21 cellular contexts compared by ENCODE assay signal in the genomic region with DNA sequence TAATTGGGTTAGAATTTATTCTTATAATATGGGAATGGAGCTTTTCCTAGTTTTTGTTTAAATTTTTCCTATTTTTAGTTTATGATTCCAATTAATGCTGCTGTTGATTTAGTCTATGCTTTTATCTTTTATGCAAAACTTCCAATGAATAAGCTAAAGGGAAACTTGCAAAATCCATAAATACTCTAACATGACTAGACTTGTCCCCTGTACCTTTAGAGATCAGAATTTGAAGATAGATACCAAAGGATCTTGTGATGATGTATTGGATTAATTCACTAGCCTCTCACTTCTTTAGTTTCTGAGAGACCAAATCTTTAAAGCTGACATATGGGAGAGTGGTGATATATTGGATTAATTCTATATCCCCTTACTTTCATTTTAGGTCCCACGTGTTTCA.
A peak's percentile ranks its signal among the peaks of the same experiment; 100 is the strongest.
DNase-seq lines count a peak whose midpoint lies in the region; ATAC-seq and TF ChIP-seq lines count a peak whose summit lies in the region.
"Had no signal": no experiment of that assay in that cellular context is flagged by ENCODE, and none has a peak within 500 bp of the region (broad histone marks: within the 10 kb centered on the region; RNA-seq: fewer than 3 reads in every experiment).

No MANE protein-coding gene starts in this region.

- no peaks in the 10 kb centered on the region for H3K9me2 ChIP-seq in GM23248 (ENCODE audit: insufficient read depth)

- in situ Hi-C loops in GM23248 (cut with MboI) (no loop called here), KBM-7 (cut with MboI; ENCODE audit: low pct_unique_long_range_greater_than_20kb, low sequenced_read_pairs) (no loop called here)

- no peak overlapping the region for H3K4me3 ChIP-seq in GM23248
- no peak overlapping the region for H3K4me3 ChIP-seq in epithelial cell of esophagus (ENCODE audit: low read length)
- H3K4me3 ChIP-seq in suprapubic skin: no peak overlapping the region
- H3K4me3 ChIP-seq: A549; BLaER1 treated with 17β-estradiol and CSF1 and Interleukin-3, amounts not matched to agents 10 nM and 100 nM had no signal

- CTCF ChIA-PET in RWPE1 (lab: Yijun Ruan, JAX): no interaction called here

- H3K9ac ChIP-seq in GM23248: no peak overlapping the region
- H3K9ac ChIP-seq: BLaER1 treated with 17β-estradiol and CSF1 and Interleukin-3, amounts not matched to agents 10 nM and 100 nM had no signal

- H3F3A ChIP-seq in GM23248 (ENCODE audit: insufficient read depth): no peaks in the 10 kb centered on the region

- POLR2A ChIA-PET in RWPE1 (lab: Yijun Ruan, JAX; ENCODE audit: low non-redundant PET): no interaction called here

- H3K36me3 ChIP-seq in GM23248 (ENCODE audit: low read depth): no peaks in the 10 kb centered on the region
- no peaks in the 10 kb centered on the region for H3K36me3 ChIP-seq in suprapubic skin
- H3K36me3 ChIP-seq: BE2C; BLaER1 treated with 17β-estradiol and CSF1 and Interleukin-3, amounts not matched to agents 10 nM and 100 nM had no signal

- no peak for DNase-seq in GM23248
- peak; percentile 86 for DNase-seq in NCI-H82 (lab: John Stamatoyannopoulos, UW)
- peak; percentile 8 for DNase-seq in RWPE1 (ENCODE audit: low spot score)
- peak; percentile 51 for DNase-seq in epithelial cell of esophagus (ENCODE audit: low read depth)
- DNase-seq in KBM-7: no peak
- no peak for DNase-seq in suprapubic skin (ENCODE audit: low spot score in 2 of 2)
- DNase-seq: 8988T; ACHN; AML-193; BE2C; CD4-positive, alpha-beta T cell; CD8-positive, alpha-beta memory T cell; DMS 273 treated with DMSO at 0.1 percent for 48 hours; DMS79; EL; GDM1; H7; HCEC 1CT had no signal

- H3K27ac ChIP-seq in GM23248 (no peak overlapping the region), RWPE1 (no peak overlapping the region), suprapubic skin (no peak overlapping the region)
- H3K27ac ChIP-seq: A549; BLaER1 treated with 17β-estradiol and CSF1 and Interleukin-3, amounts not matched to agents 10 nM and 100 nM had no signal

- H3K4me1 ChIP-seq in GM23248 (ENCODE audit: insufficient read depth) (no peaks in the 10 kb centered on the region), suprapubic skin (no peaks in the 10 kb centered on the region)
- H3K4me1 ChIP-seq: A549; BLaER1 treated with 17β-estradiol and CSF1 and Interleukin-3, amounts not matched to agents 10 nM and 100 nM had no signal

- no peaks in the 10 kb centered on the region for H4K20me1 ChIP-seq in GM23248 (ENCODE audit: insufficient read depth)
- H4K20me1 ChIP-seq: BLaER1 treated with 17β-estradiol and CSF1 and Interleukin-3, amounts not matched to agents 10 nM and 100 nM had no signal

- H3K27me3 ChIP-seq in GM23248 (replicated peaks; ENCODE audit: insufficient read depth) (no peaks in the 10 kb centered on the region), suprapubic skin (no peaks in the 10 kb centered on the region)
- H3K27me3 ChIP-seq: BE2C; BLaER1 treated with 17β-estradiol and CSF1 and Interleukin-3, amounts not matched to agents 10 nM and 100 nM had no signal

- no peak for TF ChIP-seq CTCF in RWPE1 (conservative IDR thresholded peaks at IDR 0.05; ENCODE audit: low read depth)
- no peak for TF ChIP-seq CTCF in epithelial cell of esophagus (IDR thresholded peaks at IDR 0.05; ENCODE audit: insufficient read depth, low read depth, low read length, missing control alignments)
- no peak for TF ChIP-seq CTCF in suprapubic skin (IDR thresholded peaks at IDR 0.05)

- H3K4me2 ChIP-seq in GM23248 (ENCODE audit: unreplicated experiment): no peak overlapping the region
- H3K4me2 ChIP-seq: A549; BLaER1 treated with 17β-estradiol and CSF1 and Interleukin-3, amounts not matched to agents 10 nM and 100 nM had no signal

- H3K9me3 ChIP-seq in GM23248 (ENCODE audit: low read depth) (no peaks in the 10 kb centered on the region), suprapubic skin (no peaks in the 10 kb centered on the region)
- H3K9me3 ChIP-seq: A549; BE2C; BLaER1 treated with 17β-estradiol and CSF1 and Interleukin-3, amounts not matched to agents 10 nM and 100 nM had no signal

- TF ChIP-seq EP300 in suprapubic skin (IDR thresholded peaks at IDR 0.05): no peak

- ATAC-seq in HG02981 (IDR thresholded peaks at IDR 0.05; ENCODE audit: unreplicated experiment): no peak
- ATAC-seq: A549 had no signal

- no peak for TF ChIP-seq POLR2A in suprapubic skin (IDR thresholded peaks at IDR 0.05)

- WGBS in GM23248 (ENCODE audit: low coverage in 1 of 2, low lambda C conversion rate in 2 of 2, missing lambda C conversion rate in 2 of 2), 2 experiments: 7 to 9% methylated on average over 1 of the region's 1 CpG
- WGBS in suprapubic skin: 78% methylated on average over 1 of the region's 1 CpG

- H3K79me2 ChIP-seq in GM23248 (ENCODE audit: insufficient read depth): no peaks in the 10 kb centered on the region

- 0 out of 2 replicates have a peak overlapping the region, but pooled peaks have one; percentile 2 for H2AFZ ChIP-seq in GM23248

Comparison
In these comparisons a context has a peak if more than half of its experiments do, and no peak if none do; other contexts are left out.
1. DNase-seq: peak in NCI-H82 (single experiment), RWPE1 (single experiment) and epithelial cell of esophagus (single experiment); none in GM23248 (single experiment), KBM-7 (single experiment) and suprapubic skin (0 of 2).